ENCODE assay signal across 30 cellular contexts in genomic region chr13:51862965-51863364, GRCh38. TPM values are rescaled to one million over a fixed set of nuclear protein-coding genes. Genes with fewer than 3 reads are reported as not detected.
DNase-seq lines count a peak whose midpoint lies in the region; ATAC-seq and TF ChIP-seq lines count a peak whose summit lies in the region.
"Had no signal": no experiment of that assay in that cellular context is flagged by ENCODE, and none has a peak within 500 bp of the region (broad histone marks: within the 10 kb centered on the region; RNA-seq: fewer than 3 reads in every experiment).

No MANE protein-coding gene starts in this region.

- H3K4me3 Mint-ChIP-seq in activated naive CD8-positive, alpha-beta T cell treated with anti-CD3 and anti-CD28 coated beads, Interleukin-2, amount 10 ng/mL, durations not matched to agents 7 days and 5 days: no peak overlapping the region
- H3K4me3 Mint-ChIP-seq in activated naive CD8-positive, alpha-beta T cell treated with anti-CD3 and anti-CD28 coated beads for 36 hours: no peak overlapping the region
- no peak overlapping the region for H3K4me3 Mint-ChIP-seq in stimulated activated effector memory CD8-positive, alpha-beta T cell treated with anti-CD3 and anti-CD28 coated beads, Interleukin-12 subunit alpha, Interleukin-12 subunit beta, amount 100 ng/mL, for 72 hours
- H3K4me3 Mint-ChIP-seq: CD8-positive, alpha-beta T cell; IgD-negative memory B cell had no signal

- H3K4me1 Mint-ChIP-seq in activated naive CD8-positive, alpha-beta T cell treated with anti-CD3 and anti-CD28 coated beads, Interleukin-2, amount 10 ng/mL, durations not matched to agents 7 days and 5 days: peaks cover 18% of the 10 kb centered on the region
- H3K4me1 Mint-ChIP-seq in activated naive CD8-positive, alpha-beta T cell treated with anti-CD3 and anti-CD28 coated beads for 36 hours: peaks cover 22% of the 10 kb centered on the region
- peaks cover 24% of the 10 kb centered on the region for H3K4me1 Mint-ChIP-seq in stimulated activated effector memory CD8-positive, alpha-beta T cell treated with anti-CD3 and anti-CD28 coated beads, Interleukin-12 subunit alpha, Interleukin-12 subunit beta, amount 100 ng/mL, for 72 hours

- H3K9me3 ChIP-seq in OCI-LY7 (ENCODE audit: low read length): no peaks in the 10 kb centered on the region
- H3K9me3 ChIP-seq: Caco-2, SK-N-SH had no signal

- no peak for DNase-seq in activated naive CD8-positive, alpha-beta T cell treated with anti-CD3 and anti-CD28 coated beads, Interleukin-2, amount 10 ng/mL, durations not matched to agents 7 days and 5 days
- no peak for DNase-seq in activated naive CD8-positive, alpha-beta T cell treated with anti-CD3 and anti-CD28 coated beads for 36 hours
- DNase-seq in OCI-LY7 (ENCODE audit: low spot score) (no peak), dermis blood vessel endothelial cell (peak; percentile 4), DMS153 (lab: John Stamatoyannopoulos, UW) (no peak)
- DNase-seq in stimulated activated effector memory CD8-positive, alpha-beta T cell treated with anti-CD3 and anti-CD28 coated beads, Interleukin-12 subunit alpha, Interleukin-12 subunit beta, amount 100 ng/mL, for 72 hours (ENCODE audit: low spot score in 2 of 2): no peak
- DNase-seq in stimulated activated CD4-positive, alpha-beta T cell treated with anti-CD3 and anti-CD28 coated beads, Interleukin-15, amount 100 ng/mL, for 24 hours: no peak
- DNase-seq: AML-193; Caco-2; DMS79; NCI-H1092 treated with DMSO at 0.1 percent for 48 hours; NCI-H1436; NCI-H187; NCI-H2081 treated with DMSO at 0.1 percent for 48 hours; NCI-H446 treated with DMSO at 0.1 percent for 48 hours; NCI-H526; NCI-H82; NK-92 treated with Interleukin-12 subunit alpha and Interleukin-12 subunit beta, amount 100 ng/mL, for 24 hours; SHP77 treated with DMSO at 0.1 percent for 48 hours; SK-N-SH; SW 1271 had no signal

- H3K9me3 Mint-ChIP-seq in activated naive CD8-positive, alpha-beta T cell treated with anti-CD3 and anti-CD28 coated beads, Interleukin-2, amount 10 ng/mL, durations not matched to agents 7 days and 5 days: no peaks in the 10 kb centered on the region
- no peaks in the 10 kb centered on the region for H3K9me3 Mint-ChIP-seq in activated naive CD8-positive, alpha-beta T cell treated with anti-CD3 and anti-CD28 coated beads for 36 hours
- H3K9me3 Mint-ChIP-seq in stimulated activated effector memory CD8-positive, alpha-beta T cell treated with anti-CD3 and anti-CD28 coated beads, Interleukin-12 subunit alpha, Interleukin-12 subunit beta, amount 100 ng/mL, for 72 hours: no peaks in the 10 kb centered on the region
- H3K9me3 Mint-ChIP-seq: CD8-positive, alpha-beta T cell; IgD-negative memory B cell had no signal

- no peaks in the 10 kb centered on the region for H3K36me3 ChIP-seq in OCI-LY7 (ENCODE audit: insufficient read depth, low read length)

- peak; percentile 59 for ATAC-seq in activated naive CD8-positive, alpha-beta T cell treated with anti-CD3 and anti-CD28 coated beads, Interleukin-2, amount 10 ng/mL, durations not matched to agents 7 days and 5 days (ENCODE audit: low read depth)
- no peak for ATAC-seq in stimulated activated effector memory CD8-positive, alpha-beta T cell treated with anti-CD3 and anti-CD28 coated beads, Interleukin-12 subunit alpha, Interleukin-12 subunit beta, amount 100 ng/mL, for 72 hours
- ATAC-seq in HG03108 (IDR thresholded peaks at IDR 0.05; ENCODE audit: unreplicated experiment): no peak
- ATAC-seq: CD8-positive, alpha-beta T cell; HCT116 had no signal

- no peak overlapping the region for H3K4me3 ChIP-seq in OCI-LY7 (ENCODE audit: low read depth, low read length, poor library complexity, severe bottlenecking)

- H3K4me2 ChIP-seq in OCI-LY7 (ENCODE audit: low read length): no peak overlapping the region
- H3K4me2 ChIP-seq: SK-N-SH had no signal

- H3K79me2 ChIP-seq in OCI-LY7 (ENCODE audit: insufficient read depth, low read depth, low read length): no peaks in the 10 kb centered on the region

- BruUV-seq in OCI-LY7 (replicated peaks; lab: Mats Ljungman, UMichigan): no TSS peak

- intact Hi-C loops in OCI-LY7 (cut with micrococcal nuclease; ENCODE audit: unreplicated experiment): no loop called here

- H4K20me1 ChIP-seq in OCI-LY7 (ENCODE audit: insufficient read depth, low read length): no peaks in the 10 kb centered on the region

- no peak for TF ChIP-seq CTCF in OCI-LY7 (conservative IDR thresholded peaks at IDR 0.05; ENCODE audit: low read length)

- H3K27ac Mint-ChIP-seq in activated naive CD8-positive, alpha-beta T cell treated with anti-CD3 and anti-CD28 coated beads, Interleukin-2, amount 10 ng/mL, durations not matched to agents 7 days and 5 days: no peak overlapping the region
- no peak overlapping the region for H3K27ac Mint-ChIP-seq in activated naive CD8-positive, alpha-beta T cell treated with anti-CD3 and anti-CD28 coated beads for 36 hours
- peak overlapping the region; percentile 68 for H3K27ac Mint-ChIP-seq in stimulated activated effector memory CD8-positive, alpha-beta T cell treated with anti-CD3 and anti-CD28 coated beads, Interleukin-12 subunit alpha, Interleukin-12 subunit beta, amount 100 ng/mL, for 72 hours
- H3K27ac Mint-ChIP-seq: CD8-positive, alpha-beta T cell; IgD-negative memory B cell had no signal

- peaks cover 6% of the 10 kb centered on the region for H3K27me3 Mint-ChIP-seq in activated naive CD8-positive, alpha-beta T cell treated with anti-CD3 and anti-CD28 coated beads, Interleukin-2, amount 10 ng/mL, durations not matched to agents 7 days and 5 days
- no peaks in the 10 kb centered on the region for H3K27me3 Mint-ChIP-seq in activated naive CD8-positive, alpha-beta T cell treated with anti-CD3 and anti-CD28 coated beads for 36 hours

- peak overlapping the region; percentile 19; the same call in 1 of the 2 replicates for H2AFZ ChIP-seq in OCI-LY7 (ENCODE audit: low read length)

- no peaks in the 10 kb centered on the region for H3K9me2 ChIP-seq in OCI-LY7 (ENCODE audit: insufficient read depth, low read length)
- H3K9me2 ChIP-seq: SK-N-SH had no signal

- H3K4me1 ChIP-seq in OCI-LY7 (ENCODE audit: insufficient read depth, low read length, poor library complexity, severe bottlenecking): no peaks in the 10 kb centered on the region

- no peak overlapping the region for H3K27ac ChIP-seq in OCI-LY7 (ENCODE audit: low read depth, low read length, poor library complexity, severe bottlenecking)
- H3K27ac ChIP-seq: C4-2B, HL-60, RWPE1 had no signal

- H3K36me3 Mint-ChIP-seq in activated naive CD8-positive, alpha-beta T cell treated with anti-CD3 and anti-CD28 coated beads, Interleukin-2, amount 10 ng/mL, durations not matched to agents 7 days and 5 days: no peaks in the 10 kb centered on the region
- H3K36me3 Mint-ChIP-seq in activated naive CD8-positive, alpha-beta T cell treated with anti-CD3 and anti-CD28 coated beads for 36 hours: no peaks in the 10 kb centered on the region
- no peaks in the 10 kb centered on the region for H3K36me3 Mint-ChIP-seq in stimulated activated effector memory CD8-positive, alpha-beta T cell treated with anti-CD3 and anti-CD28 coated beads, Interleukin-12 subunit alpha, Interleukin-12 subunit beta, amount 100 ng/mL, for 72 hours
- H3K36me3 Mint-ChIP-seq: CD8-positive, alpha-beta T cell had no signal

- CTCF ChIA-PET in OCI-LY7 (lab: Charles Lee; ENCODE audit: unreplicated experiment): no interaction called here

- POLR2A ChIA-PET in activated naive CD8-positive, alpha-beta T cell treated with anti-CD3 and anti-CD28 coated beads, Interleukin-2, amount 10 ng/mL, durations not matched to agents 7 days and 5 days (lab: Charles Lee): no interaction called here
- POLR2A ChIA-PET in OCI-LY7 (lab: Charles Lee): no interaction called here

RNA-seq across cellular contexts. Expression of gene CCDC70, which starts 1.2 kb away (rescaled TPM):
- not detected for total RNA-seq in activated naive CD8-positive, alpha-beta T cell treated with anti-CD3 and anti-CD28 coated beads, Interleukin-2, amount 10 ng/mL, durations not matched to agents 7 days and 5 days
- total RNA-seq in activated naive CD8-positive, alpha-beta T cell treated with anti-CD3 and anti-CD28 coated beads for 36 hours: under 1 TPM; 0.19 to 0.56 TPM
- not detected in 2 replicates for total RNA-seq in OCI-LY7 (2014; rRNA removed; shearing (Covaris generic))
- total RNA-seq in OCI-LY7 (2022) (not detected in 2 replicates), dermis blood vessel endothelial cell (not detected in 2 replicates)
- total RNA-seq: A172; Caco-2; CD8-positive, alpha-beta T cell; H4 had no signal

RNA-seq across cellular contexts. Expression of gene TMEM272, which starts 18.0 kb away (rescaled TPM):
- total RNA-seq in activated naive CD8-positive, alpha-beta T cell treated with anti-CD3 and anti-CD28 coated beads, Interleukin-2, amount 10 ng/mL, durations not matched to agents 7 days and 5 days: 1 to 10 TPM in 1 of 2 experiments, under 1 TPM in 1; 1.00 to 1.9 TPM
- total RNA-seq in activated naive CD8-positive, alpha-beta T cell treated with anti-CD3 and anti-CD28 coated beads for 36 hours: 1 to 10 TPM; 1.5 to 1.6 TPM
- total RNA-seq in OCI-LY7 (2014; rRNA removed; shearing (Covaris generic)): 0.41 and 0.75 TPM in 2 replicates
- 0.46 and 0.90 TPM in 2 replicates for total RNA-seq in OCI-LY7 (2022)
- total RNA-seq in dermis blood vessel endothelial cell: not detected in 2 replicates
- total RNA-seq: A172, H4 had no signal

RNA-seq across cellular contexts. Expression of gene DHRS12, which starts 59.0 kb away (rescaled TPM):
- 10 to 100 TPM; 12.6 to 13.1 TPM for total RNA-seq in activated naive CD8-positive, alpha-beta T cell treated with anti-CD3 and anti-CD28 coated beads, Interleukin-2, amount 10 ng/mL, durations not matched to agents 7 days and 5 days
- 1 to 10 TPM; 9.7 to 9.9 TPM for total RNA-seq in activated naive CD8-positive, alpha-beta T cell treated with anti-CD3 and anti-CD28 coated beads for 36 hours
- total RNA-seq in OCI-LY7 (2014; rRNA removed; shearing (Covaris generic)): 3.4 and 3.5 TPM in 2 replicates
- total RNA-seq in OCI-LY7 (2022) (11.9 and 12.5 TPM in 2 replicates), dermis blood vessel endothelial cell (5.0 and 7.1 TPM in 2 replicates)
